Comparison of ENCODE assay signal across 22 cellular contexts in genomic region chr1:247822060-247822459, GRCh38. TPM values are rescaled to one million over a fixed set of nuclear protein-coding genes. Genes with fewer than 3 reads are reported as not detected.
"Had no signal": no experiment of that assay in that cellular context is flagged by ENCODE, and none has a peak within 500 bp of the region (broad histone marks: within the 10 kb centered on the region; RNA-seq: fewer than 3 reads in every experiment).

No MANE protein-coding gene starts in this region.

- H3K4me1 ChIP-seq: SJSA1 had no signal

- H3K9me3 ChIP-seq: SJSA1 had no signal

- DNase-seq: KBM-7, MV-4-11, NCI-H1048, NCI-H1105, NCI-H1417, NCI-H1436 treated with DMSO at 0.1 percent for 48 hours, NCI-H1694, NCI-H187 treated with DMSO at 0.1 percent for 48 hours, NCI-H2029 treated with DMSO at 0.1 percent for 48 hours, NCI-H2171 treated with DMSO at 0.1 percent for 48 hours, NCI-H345, NCI-H446 treated with DMSO at 0.1 percent for 48 hours, NCI-H510A treated with DMSO at 0.1 percent for 48 hours, NCI-H526, Right ventricle myocardium superior, RPMI8226, SIG-M5 had no signal

- H3K36me3 ChIP-seq: SJSA1 had no signal

- H3K4me3 ChIP-seq: SJSA1, SK-N-MC had no signal

- H3K27ac ChIP-seq: HL-60, SJSA1, SK-N-MC had no signal

- H3K27me3 ChIP-seq: SJSA1 had no signal

RNA-seq across cellular contexts. Expression of gene OR14A16, which starts 1.9 kb away (rescaled TPM):
- total RNA-seq: LHCN-M2, MCF 10A, Right ventricle myocardium superior, SJSA1 had no signal

RNA-seq across cellular contexts. Expression of gene OR11L1, which starts 19.6 kb away (rescaled TPM):
- total RNA-seq: LHCN-M2, MCF 10A, Right ventricle myocardium superior, SJSA1 had no signal

RNA-seq across cellular contexts. Expression of gene TRIM58, which starts 34.9 kb away (rescaled TPM):
- total RNA-seq: LHCN-M2, MCF 10A, SJSA1 had no signal
